ENCODE assay signal across 8 cellular contexts in genomic region chr21:45404726-45405270, GRCh38. TPM values are rescaled to one million over a fixed set of nuclear protein-coding genes. Genes with fewer than 3 reads are reported as not detected.
DNase-seq lines count a peak whose midpoint lies in the region; ATAC-seq and TF ChIP-seq lines count a peak whose summit lies in the region.

Gene COL18A1, plus strand, starts transcription at chr21:45405165. Its CDS starts 66 bp downstream, at chr21:45405231.

- TF ChIP-seq CTCF in colonic mucosa (IDR thresholded peaks at IDR 0.05): no peak

- peak within 1 kb of the TSS in 1 of 2 donors; percentile 69 for H3K9ac ChIP-seq in colonic mucosa (ENCODE audit: low read depth in 2 of 2, low read length in 2 of 2)

- no peaks in the 10 kb centered on the region for H3K9me3 ChIP-seq in colonic mucosa

- peak within 1 kb of the TSS; percentile 40 for H3K27ac ChIP-seq in colonic mucosa

- H3K4me1 ChIP-seq in colonic mucosa: no peaks in the 10 kb centered on the region

- H3K4me3 ChIP-seq in colonic mucosa: peak within 1 kb of the TSS; percentile 43

- ATAC-seq in left lobe of liver (peak; percentile 58), GM21526 (IDR thresholded peaks at IDR 0.05; ENCODE audit: low FRiP score, unreplicated experiment) (no peak)

- intact Hi-C loops in colonic mucosa (cut with DNase I): no loop called here

- no peaks in the 10 kb centered on the region for H3K36me3 ChIP-seq in colonic mucosa

- DNase-seq in NCI-H1436 (lab: John Stamatoyannopoulos, UW) (peak; percentile 11), NCI-H1436 treated with DMSO at 0.1 percent for 48 hours (lab: John Stamatoyannopoulos, UW) (no peak), T-helper 9 cell (peak; percentile 19), colonic mucosa (no peak), left lobe of liver (ENCODE audit: low spot score) (no peak), NK-92 (lab: John Stamatoyannopoulos, UW; ENCODE audit: unreplicated experiment) (no peak)
- DNase-seq in stimulated activated CD4-positive, alpha-beta T cell treated with anti-CD3 and anti-CD28 coated beads, Interleukin-4, amount 100 ng/mL, for 4 hours: peak; percentile 36 to 59

- peaks cover 21% of the 10 kb centered on the region for H3K27me3 ChIP-seq in colonic mucosa

RNA-seq across cellular contexts. Expression of gene COL18A1, which starts in this region (rescaled TPM):
- 10 to 100 TPM in 1 of 2 donors, 1 to 10 TPM in 1; 8.4 to 22.3 TPM for total RNA-seq in colonic mucosa
- total RNA-seq in left lobe of liver: 499 TPM

Comparison
In these comparisons a context has a peak if more than half of its experiments do, and no peak if none do; other contexts are left out.
1. RNA of gene COL18A1 (total RNA-seq): 499 TPM in left lobe of liver (single experiment); 8.4 to 22.3 TPM in colonic mucosa; every median in the first group is over 10 times any median in the second.
2. DNase-seq: peak in NCI-H1436 (single experiment), T-helper 9 cell (single experiment) and stimulated activated CD4-positive, alpha-beta T cell treated with anti-CD3 and anti-CD28 coated beads, Interleukin-4, amount 100 ng/mL, for 4 hours (2 of 2); none in NCI-H1436 treated with DMSO at 0.1 percent for 48 hours (single experiment), colonic mucosa (single experiment), left lobe of liver (single experiment) and NK-92 (single experiment).